1 cellular context compared by ENCODE assay signal in the genomic region with DNA sequence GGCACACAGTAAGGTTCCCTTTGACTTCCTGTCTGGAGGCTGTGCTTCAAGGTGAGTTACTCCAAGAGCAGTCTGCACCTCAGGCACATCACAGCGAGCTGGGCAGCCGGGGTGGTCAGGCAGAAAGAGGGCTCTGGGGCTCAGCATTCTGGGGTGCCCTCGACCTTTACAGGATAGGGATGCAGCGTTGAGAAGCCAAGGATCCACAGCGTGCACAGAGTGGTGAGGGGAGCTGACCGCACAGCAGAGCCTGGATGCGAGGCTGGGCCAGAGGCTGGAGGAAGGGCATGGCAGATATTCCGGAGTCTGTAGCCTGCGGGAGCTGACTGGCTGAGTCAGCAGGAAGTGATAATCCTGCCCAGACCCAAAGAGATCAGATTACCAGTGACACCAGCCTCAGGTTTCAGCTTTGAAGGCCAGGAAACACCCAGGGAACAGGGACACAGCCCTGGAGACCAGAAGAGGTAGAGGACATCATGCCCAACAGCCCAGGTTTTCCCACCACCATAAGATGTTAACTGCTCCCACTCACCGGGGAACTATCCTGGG.
TF ChIP-seq lines count a peak whose summit lies in the region.

No MANE protein-coding gene starts in this region.

TF ChIP-seq in K562, 482 proteins besides CTCF, POLR2A, EP300 and RAD21 (continued from another document):
- TF ChIP-seq, protein P1, sequence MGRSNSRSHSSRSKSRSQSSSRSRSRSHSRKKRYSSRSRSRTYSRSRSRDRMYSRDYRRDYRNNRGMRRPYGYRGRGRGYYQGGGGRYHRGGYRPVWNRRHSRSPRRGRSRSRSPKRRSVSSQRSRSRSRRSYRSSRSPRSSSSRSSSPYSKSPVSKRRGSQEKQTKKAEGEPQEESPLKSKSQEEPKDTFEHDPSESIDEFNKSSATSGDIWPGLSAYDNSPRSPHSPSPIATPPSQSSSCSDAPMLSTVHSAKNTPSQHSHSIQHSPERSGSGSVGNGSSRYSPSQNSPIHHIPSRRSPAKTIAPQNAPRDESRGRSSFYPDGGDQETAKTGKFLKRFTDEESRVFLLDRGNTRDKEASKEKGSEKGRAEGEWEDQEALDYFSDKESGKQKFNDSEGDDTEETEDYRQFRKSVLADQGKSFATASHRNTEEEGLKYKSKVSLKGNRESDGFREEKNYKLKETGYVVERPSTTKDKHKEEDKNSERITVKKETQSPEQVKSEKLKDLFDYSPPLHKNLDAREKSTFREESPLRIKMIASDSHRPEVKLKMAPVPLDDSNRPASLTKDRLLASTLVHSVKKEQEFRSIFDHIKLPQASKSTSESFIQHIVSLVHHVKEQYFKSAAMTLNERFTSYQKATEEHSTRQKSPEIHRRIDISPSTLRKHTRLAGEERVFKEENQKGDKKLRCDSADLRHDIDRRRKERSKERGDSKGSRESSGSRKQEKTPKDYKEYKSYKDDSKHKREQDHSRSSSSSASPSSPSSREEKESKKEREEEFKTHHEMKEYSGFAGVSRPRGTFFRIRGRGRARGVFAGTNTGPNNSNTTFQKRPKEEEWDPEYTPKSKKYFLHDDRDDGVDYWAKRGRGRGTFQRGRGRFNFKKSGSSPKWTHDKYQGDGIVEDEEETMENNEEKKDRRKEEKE (IDR thresholded peaks at IDR 0.05; ENCODE audit: borderline replicate concordance in 1 of 2, control insufficient read depth in 1 of 2, low read depth in 2 of 2, low read length in 1 of 2), result no peak
- no peak for TF ChIP-seq NR2C2 (CRISPR knock-in tag; IDR thresholded peaks at IDR 0.05)
- TF ChIP-seq NR2C2 (tag; IDR thresholded peaks at IDR 0.05), result peak; percentile 34; the same call in 1 of the 2 replicates
- TF ChIP-seq ZNF121 (CRISPR knock-in tag; conservative IDR thresholded peaks at IDR 0.05), result no peak
- TF ChIP-seq SMARCE1 (IDR thresholded peaks at IDR 0.05), result peak; percentile 59
